Comparison of ENCODE assay signal across 12 cellular contexts in genomic region chr2:54409752-54410151, GRCh38. TPM values are rescaled to one million over a fixed set of nuclear protein-coding genes. Genes with fewer than 3 reads are reported as not detected.
DNase-seq lines count a peak whose midpoint lies in the region; ATAC-seq and TF ChIP-seq lines count a peak whose summit lies in the region.
"Had no signal": no experiment of that assay in that cellular context is flagged by ENCODE, and none has a peak within 500 bp of the region (broad histone marks: within the 10 kb centered on the region; RNA-seq: fewer than 3 reads in every experiment).

No MANE protein-coding gene starts in this region.

- H3K9me3 Mint-ChIP-seq in glutamatergic neuron (ENCODE audit: unreplicated experiment): no peaks in the 10 kb centered on the region
- H3K9me3 Mint-ChIP-seq: activated CD4-positive, alpha-beta memory T cell treated with anti-CD3 and anti-CD28 coated beads, Interleukin-2, amount 10 ng/mL, durations not matched to agents 7 days and 5 days had no signal

- peaks cover 1% of the 10 kb centered on the region for H3K27me3 Mint-ChIP-seq in glutamatergic neuron (ENCODE audit: unreplicated experiment)

- no peak for TF ChIP-seq CTCF in glutamatergic neuron (IDR thresholded peaks at IDR 0.05; ENCODE audit: partially characterized antibody, unreplicated experiment)

- no peak overlapping the region for H3K4me3 Mint-ChIP-seq in glutamatergic neuron (ENCODE audit: unreplicated experiment)
- H3K4me3 Mint-ChIP-seq: activated CD4-positive, alpha-beta memory T cell treated with anti-CD3 and anti-CD28 coated beads, Interleukin-2, amount 10 ng/mL, durations not matched to agents 7 days and 5 days had no signal

- DNase-seq in NCI-H1417 treated with DMSO at 0.1 percent for 48 hours (lab: John Stamatoyannopoulos, UW): peak; percentile 42
- DNase-seq in RPMI7951 (ENCODE audit: low read depth): peak; percentile 32
- DNase-seq in glutamatergic neuron: no peak
- peak; percentile 91 for DNase-seq in pons (ENCODE audit: low spot score)
- no peak for DNase-seq in SKM-1 treated with dmso at 0.1 percent for 144 hours (lab: John Stamatoyannopoulos, UW; ENCODE audit: unreplicated experiment)
- no peak for DNase-seq in DMS79 treated with DMSO at 0.1 percent for 48 hours (lab: John Stamatoyannopoulos, UW)
- DNase-seq: activated CD4-positive, alpha-beta memory T cell treated with anti-CD3 and anti-CD28 coated beads, Interleukin-2, amount 10 ng/mL, durations not matched to agents 7 days and 5 days; activated effector memory CD4-positive, alpha-beta T cell treated with Interleukin-2 at 50 U/mL for 16 hours; body of pancreas; NCI-H1930; thyroid gland had no signal

- peaks cover 4% of the 10 kb centered on the region for H3K36me3 Mint-ChIP-seq in glutamatergic neuron (ENCODE audit: unreplicated experiment)

- ATAC-seq in GM18519 (IDR thresholded peaks at IDR 0.05; ENCODE audit: low FRiP score, unreplicated experiment): no peak
- ATAC-seq: body of pancreas had no signal

- peak overlapping the region; percentile 1 for H3K27ac Mint-ChIP-seq in glutamatergic neuron (ENCODE audit: unreplicated experiment)
- H3K27ac Mint-ChIP-seq: activated CD4-positive, alpha-beta memory T cell treated with anti-CD3 and anti-CD28 coated beads, Interleukin-2, amount 10 ng/mL, durations not matched to agents 7 days and 5 days had no signal

- peaks cover 7% of the 10 kb centered on the region for H3K4me1 Mint-ChIP-seq in glutamatergic neuron (ENCODE audit: low read depth, unreplicated experiment)
- H3K4me1 Mint-ChIP-seq: activated CD4-positive, alpha-beta memory T cell treated with anti-CD3 and anti-CD28 coated beads, Interleukin-2, amount 10 ng/mL, durations not matched to agents 7 days and 5 days had no signal

RNA-seq across cellular contexts. Expression of gene SPTBN1, which starts 46.4 kb away (rescaled TPM):
- total RNA-seq in RPMI7951 (2014; rRNA removed; shearing (Covaris generic)): 120 and 129 TPM in 2 replicates
- total RNA-seq in glutamatergic neuron (ENCODE audit: unreplicated experiment): 385 TPM

Comparison
In these comparisons a context has a peak if more than half of its experiments do, and no peak if none do; other contexts are left out.
1. DNase-seq: peak in NCI-H1417 treated with DMSO at 0.1 percent for 48 hours (single experiment), RPMI7951 (single experiment) and pons (single experiment); none in glutamatergic neuron (single experiment), SKM-1 treated with dmso at 0.1 percent for 144 hours (single experiment) and DMS79 treated with DMSO at 0.1 percent for 48 hours (single experiment).